ENCODE assay signal across 1 cellular context in the genomic region with DNA sequence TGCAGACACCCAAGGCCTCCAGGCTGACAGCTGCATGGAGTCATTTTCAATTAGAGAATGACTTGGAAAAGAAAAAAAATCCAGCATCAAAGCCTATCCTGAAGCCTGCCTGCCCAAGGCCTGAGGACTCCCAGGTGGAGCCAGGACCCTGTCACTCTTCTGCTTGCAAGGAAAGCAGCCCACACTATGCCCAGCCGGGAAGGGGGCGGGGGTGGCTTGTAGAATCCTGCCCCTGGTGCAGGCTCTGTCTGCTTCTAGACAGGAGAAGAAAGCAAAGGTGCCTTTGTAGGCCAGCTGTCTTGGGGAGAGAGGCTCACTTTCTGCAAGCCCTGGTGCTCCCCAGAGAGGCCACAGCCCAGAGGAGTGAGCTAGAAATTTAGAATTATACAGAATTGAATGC.
TF ChIP-seq lines count a peak whose summit lies in the region.

No MANE protein-coding gene starts in this region.

TF ChIP-seq in H1, 55 proteins besides CTCF, POLR2A, EP300 and RAD21:
- TF ChIP-seq SIRT6 (IDR thresholded peaks at IDR 0.05; ENCODE audit: low read length) (no peak), SP4 (IDR thresholded peaks at IDR 0.05; ENCODE audit: low read length) (no peak), SP1 (IDR thresholded peaks at IDR 0.05; ENCODE audit: low read depth, low read length) (no peak), JUND (IDR thresholded peaks at IDR 0.05; ENCODE audit: low read length) (no peak), EGR1 (IDR thresholded peaks at IDR 0.05; ENCODE audit: borderline replicate concordance, low read depth, low read length) (no peak), POLR2AphosphoS5 (IDR thresholded peaks at IDR 0.05; ENCODE audit: low read depth, low read length) (no peak), CEBPB (IDR thresholded peaks at IDR 0.05; ENCODE audit: low read depth, low read length) (no peak), NANOG (IDR thresholded peaks at IDR 0.05; ENCODE audit: insufficient read depth, low read depth, low read length, poor library complexity, severe bottlenecking) (no peak), ASH2L (IDR thresholded peaks at IDR 0.05; ENCODE audit: low read length) (no peak), GABPA (IDR thresholded peaks at IDR 0.05; ENCODE audit: borderline replicate concordance, insufficient read depth, low read length) (no peak), TAF7 (optimal IDR thresholded peaks at IDR 0.05; ENCODE audit: borderline replicate concordance, low read depth, low read length) (no peak), YY1 (IDR thresholded peaks at IDR 0.05; ENCODE audit: low read depth, low read length) (no peak), CHD2 (IDR thresholded peaks at IDR 0.05; ENCODE audit: low read length) (no peak), GTF2F1 (IDR thresholded peaks at IDR 0.05; ENCODE audit: borderline replicate concordance, low read depth, low read length) (no peak), CREB1 (IDR thresholded peaks at IDR 0.05) (no peak), JUN (IDR thresholded peaks at IDR 0.05; ENCODE audit: low read depth, low read length) (no peak), MAFK (IDR thresholded peaks at IDR 0.05; ENCODE audit: low read depth, low read length) (no peak), MAX (IDR thresholded peaks at IDR 0.05) (no peak), RXRA (IDR thresholded peaks at IDR 0.05; ENCODE audit: insufficient read depth, low read depth, low read length) (no peak)
- TF ChIP-seq, protein P1, sequence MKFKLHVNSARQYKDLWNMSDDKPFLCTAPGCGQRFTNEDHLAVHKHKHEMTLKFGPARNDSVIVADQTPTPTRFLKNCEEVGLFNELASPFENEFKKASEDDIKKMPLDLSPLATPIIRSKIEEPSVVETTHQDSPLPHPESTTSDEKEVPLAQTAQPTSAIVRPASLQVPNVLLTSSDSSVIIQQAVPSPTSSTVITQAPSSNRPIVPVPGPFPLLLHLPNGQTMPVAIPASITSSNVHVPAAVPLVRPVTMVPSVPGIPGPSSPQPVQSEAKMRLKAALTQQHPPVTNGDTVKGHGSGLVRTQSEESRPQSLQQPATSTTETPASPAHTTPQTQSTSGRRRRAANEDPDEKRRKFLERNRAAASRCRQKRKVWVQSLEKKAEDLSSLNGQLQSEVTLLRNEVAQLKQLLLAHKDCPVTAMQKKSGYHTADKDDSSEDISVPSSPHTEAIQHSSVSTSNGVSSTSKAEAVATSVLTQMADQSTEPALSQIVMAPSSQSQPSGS (IDR thresholded peaks at IDR 0.05; ENCODE audit: low read length) = no peak
TF ChIP-seq in H1: peak in this region for 0.
